8 cellular contexts compared by ENCODE assay signal in the genomic region with DNA sequence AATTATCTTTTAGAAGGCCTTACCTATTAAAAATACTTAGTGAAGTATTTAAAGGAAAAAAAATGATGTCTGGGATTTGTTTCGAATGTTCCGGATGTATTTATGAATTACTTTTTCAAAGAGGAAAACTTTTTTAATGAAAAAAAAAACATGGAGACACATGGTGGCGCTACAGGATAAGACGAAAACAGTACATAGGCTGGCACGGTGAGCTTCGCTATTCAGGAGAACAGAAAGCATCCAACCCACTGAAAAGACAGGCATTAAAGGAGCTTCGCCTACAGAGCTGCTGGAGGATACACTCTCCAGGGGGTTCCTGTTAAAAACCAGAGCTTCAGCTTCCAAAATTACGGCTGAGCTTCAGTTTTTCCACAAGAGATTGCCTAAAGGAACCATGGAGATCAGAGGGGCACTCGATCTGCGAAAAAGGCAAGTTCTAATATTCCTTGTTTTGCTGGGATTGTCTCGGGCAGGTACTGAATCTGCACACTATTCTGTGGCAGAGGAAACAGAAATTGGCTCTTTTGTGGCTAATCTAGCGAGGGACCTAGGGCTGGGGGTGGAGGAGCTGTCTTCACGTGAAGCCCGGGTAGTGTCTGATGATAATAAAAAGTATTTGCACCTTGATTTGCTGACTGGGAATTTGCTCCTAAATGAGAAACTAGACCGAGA. TPM values are rescaled to one million over a fixed set of nuclear protein-coding genes. Genes with fewer than 3 reads are reported as not detected.
DNase-seq lines count a peak whose midpoint lies in the region; ATAC-seq and TF ChIP-seq lines count a peak whose summit lies in the region.

A gene (plus strand): TSS at position 232 of the 672 bp plus-strand sequence. CDS start 163 bp downstream, at position 395.

- peak within 1 kb of the TSS; percentile 62 for H2AFZ ChIP-seq in KMS-11 (ENCODE audit: low read depth)

- H3K9ac ChIP-seq in KMS-11 = no peak within 1 kb of the TSS; the same call in 1 of the 2 replicates

- no peak within 1 kb of the TSS for H3K27ac Mint-ChIP-seq in CD14-positive monocyte

- H3K36me3 ChIP-seq in KMS-11 (ENCODE audit: insufficient read depth) = no peaks in the 10 kb centered on the region

- H3K27me3 ChIP-seq in KMS-11 (ENCODE audit: insufficient read depth, low read depth) = no peaks in the 10 kb centered on the region

- no peak within 1 kb of the TSS for H3K4me3 Mint-ChIP-seq in CD14-positive monocyte

- H3K4me1 ChIP-seq in KMS-11 (ENCODE audit: low read depth, poor library complexity, severe bottlenecking) = no peaks in the 10 kb centered on the region

- peaks cover 14 to 27% (median 19%) of the 10 kb centered on the region in 3 donors for H3K27me3 Mint-ChIP-seq in CD14-positive monocyte (ENCODE audit: low read depth in 3 of 3)

- no peaks in the 10 kb centered on the region for H3K79me2 ChIP-seq in KMS-11 (ENCODE audit: insufficient read depth, low read depth)

- H3K9me3 Mint-ChIP-seq in CD14-positive monocyte = peaks cover 23 to 43% (median 39%) of the 10 kb centered on the region in 7 donors

- DNase-seq in DMS 273 (lab: John Stamatoyannopoulos, UW; ENCODE audit: unreplicated experiment) = peak; percentile 86
- peak; percentile 69 for DNase-seq in iPS DF 4.7 (ENCODE audit: extremely low read depth, low spot score)
- no peak for DNase-seq in CD14-positive monocyte (ENCODE audit: low spot score)
- DNase-seq in DMS79 treated with DMSO at 0.1 percent for 48 hours (lab: John Stamatoyannopoulos, UW) = no peak

- H3K4me1 Mint-ChIP-seq in CD14-positive monocyte = no peaks in the 10 kb centered on the region

- no peak within 1 kb of the TSS for H3K27ac ChIP-seq in KMS-11
- peak within 1 kb of the TSS; percentile 4 for H3K27ac ChIP-seq in temporal lobe (ENCODE audit: low read depth, low read length)

- ATAC-seq in SK-N-SH treated with all-trans-retinoic acid at 6 μM for 48 hours (peak; percentile 100), GM18502 (IDR thresholded peaks at IDR 0.05; ENCODE audit: poor library complexity, unreplicated experiment) (no peak)

- peak within 1 kb of the TSS; percentile 26; the same call in 1 of the 2 replicates for H3K4me2 ChIP-seq in KMS-11

- H3K36me3 Mint-ChIP-seq in CD14-positive monocyte = peaks cover 2 to 6% of the 10 kb centered on the region in 2 donors

- H3K4me3 ChIP-seq in KMS-11 (IDR thresholded peaks at IDR 0.05; ENCODE audit: insufficient read depth, low read depth, low read length) = no peak within 1 kb of the TSS

- H4K20me1 ChIP-seq in KMS-11 (ENCODE audit: insufficient read depth) = no peaks in the 10 kb centered on the region

- TF ChIP-seq CTCF in KMS-11 (conservative IDR thresholded peaks at IDR 0.05; ENCODE audit: low read depth, low read length) = peak; percentile 58
- no peak for TF ChIP-seq CTCF in CD14-positive monocyte (IDR thresholded peaks at IDR 0.05)

- intact Hi-C loops in CD14-positive monocyte (cut with micrococcal nuclease) = no loop called here

TF ChIP-seq in SK-N-SH treated with all-trans-retinoic acid at 6 μM for 48 hours, 23 proteins besides CTCF, POLR2A, EP300 and RAD21:
- TF ChIP-seq, protein P1, sequence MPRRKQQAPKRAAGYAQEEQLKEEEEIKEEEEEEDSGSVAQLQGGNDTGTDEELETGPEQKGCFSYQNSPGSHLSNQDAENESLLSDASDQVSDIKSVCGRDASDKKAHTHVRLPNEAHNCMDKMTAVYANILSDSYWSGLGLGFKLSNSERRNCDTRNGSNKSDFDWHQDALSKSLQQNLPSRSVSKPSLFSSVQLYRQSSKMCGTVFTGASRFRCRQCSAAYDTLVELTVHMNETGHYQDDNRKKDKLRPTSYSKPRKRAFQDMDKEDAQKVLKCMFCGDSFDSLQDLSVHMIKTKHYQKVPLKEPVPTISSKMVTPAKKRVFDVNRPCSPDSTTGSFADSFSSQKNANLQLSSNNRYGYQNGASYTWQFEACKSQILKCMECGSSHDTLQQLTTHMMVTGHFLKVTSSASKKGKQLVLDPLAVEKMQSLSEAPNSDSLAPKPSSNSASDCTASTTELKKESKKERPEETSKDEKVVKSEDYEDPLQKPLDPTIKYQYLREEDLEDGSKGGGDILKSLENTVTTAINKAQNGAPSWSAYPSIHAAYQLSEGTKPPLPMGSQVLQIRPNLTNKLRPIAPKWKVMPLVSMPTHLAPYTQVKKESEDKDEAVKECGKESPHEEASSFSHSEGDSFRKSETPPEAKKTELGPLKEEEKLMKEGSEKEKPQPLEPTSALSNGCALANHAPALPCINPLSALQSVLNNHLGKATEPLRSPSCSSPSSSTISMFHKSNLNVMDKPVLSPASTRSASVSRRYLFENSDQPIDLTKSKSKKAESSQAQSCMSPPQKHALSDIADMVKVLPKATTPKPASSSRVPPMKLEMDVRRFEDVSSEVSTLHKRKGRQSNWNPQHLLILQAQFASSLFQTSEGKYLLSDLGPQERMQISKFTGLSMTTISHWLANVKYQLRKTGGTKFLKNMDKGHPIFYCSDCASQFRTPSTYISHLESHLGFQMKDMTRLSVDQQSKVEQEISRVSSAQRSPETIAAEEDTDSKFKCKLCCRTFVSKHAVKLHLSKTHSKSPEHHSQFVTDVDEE (CRISPR knock-in tag; IDR thresholded peaks at IDR 0.05) = no peak

RNA-seq across cellular contexts. Expression of the gene that starts here (rescaled TPM):
- total RNA-seq in temporal lobe = 13.0 TPM
- polyA plus RNA-seq in CD14-positive monocyte = not detected

Comparison
In these comparisons a context has a peak if more than half of its experiments do, and no peak if none do; other contexts are left out.
1. DNase-seq: peak in DMS 273 (single experiment) and iPS DF 4.7 (single experiment); none in CD14-positive monocyte (single experiment) and DMS79 treated with DMSO at 0.1 percent for 48 hours (single experiment).